ENCODE assay signal across 9 cellular contexts in the genomic region with DNA sequence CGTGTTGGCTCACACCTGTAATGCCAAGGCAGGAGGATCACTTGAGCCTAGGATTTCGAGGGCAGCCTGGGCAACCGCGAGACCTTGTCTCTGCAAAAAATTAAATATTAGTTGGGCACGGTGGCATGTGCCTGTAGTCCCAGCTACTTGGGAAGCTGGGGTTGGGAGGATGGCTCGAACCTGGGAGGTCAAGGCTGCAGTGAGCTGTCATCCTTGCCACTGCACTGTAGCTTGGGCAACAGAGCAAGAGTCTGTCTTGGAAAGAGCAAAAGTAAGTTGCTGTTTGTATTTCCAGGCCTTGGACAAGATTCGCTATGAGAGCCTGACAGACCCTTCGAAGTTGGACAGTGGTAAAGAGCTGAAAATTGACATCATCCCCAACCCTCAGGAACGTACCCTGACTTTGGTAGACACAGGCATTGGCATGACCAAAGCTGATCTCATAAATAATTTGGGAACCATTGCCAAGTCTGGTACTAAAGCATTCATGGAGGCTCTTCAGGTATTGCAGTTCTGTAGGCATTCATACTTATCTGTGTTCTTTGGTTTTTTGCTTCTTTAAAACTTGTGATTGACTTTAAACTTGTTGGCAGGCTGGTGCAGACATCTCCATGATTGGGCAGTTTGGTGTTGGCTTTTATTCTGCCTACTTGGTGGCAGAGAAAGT. TPM values are rescaled to one million over a fixed set of nuclear protein-coding genes. Genes with fewer than 3 reads are reported as not detected.
DNase-seq lines count a peak whose midpoint lies in the region; ATAC-seq, FAIRE-seq and TF ChIP-seq lines count a peak whose summit lies in the region.
"Had no signal": no experiment of that assay in that cellular context is flagged by ENCODE, and none has a peak within 500 bp of the region (broad histone marks: within the 10 kb centered on the region; RNA-seq: fewer than 3 reads in every experiment).

No MANE protein-coding gene starts in this region.

- CTCF ChIA-PET in H1 (lab: Charles Lee; ENCODE audit: partially characterized antibody) = interaction anchor here (0.7 to 8.1 kb wide), 3 partner anchors 6 to 1939 kb away, joined by 3 to 102 read pairs (median 43); a partner anchor contains a TSS

- H4K8ac ChIP-seq in H1 (ENCODE audit: extremely low read depth, insufficient read depth, low read length) = no peak overlapping the region

- peak overlapping the region in 1 of 2 experiments; percentile 84; a peak in 1 of 4 replicates for H3K4me3 ChIP-seq in DND-41 (ENCODE audit: low read depth in 1 of 2, low read length in 2 of 2)
- H3K4me3 ChIP-seq in OCI-LY3 (ENCODE audit: low read length) = peak overlapping the region; percentile 92
- peak overlapping the region; percentile 55 to 100 (median 98); a peak in 6 of 8 replicates for H3K4me3 ChIP-seq in H1 (ENCODE audit: extremely low read depth in 1 of 4, insufficient read depth in 2 of 4, low read depth in 3 of 4, low read length in 4 of 4)
- H3K4me3 ChIP-seq in pancreas = peak overlapping the region in 3 of 4 donors; percentile 62 to 89 (median 83)

- H4K20me1 ChIP-seq in DND-41 (ENCODE audit: insufficient read depth, low read length) (peaks cover 65% of the 10 kb centered on the region), OCI-LY3 (ENCODE audit: insufficient read depth, low read length) (peaks cover 65% of the 10 kb centered on the region), H1 (replicated peaks in 1 of 2; ENCODE audit: control insufficient read depth in 1 of 2, insufficient read depth in 2 of 2, low read length in 2 of 2) (peaks cover 37 to 40% of the 10 kb centered on the region in 2 experiments)

- peaks cover 67% of the 10 kb centered on the region for H3K36me3 ChIP-seq in DND-41 (ENCODE audit: insufficient read depth, low read length)
- H3K36me3 ChIP-seq in OCI-LY3 (replicated peaks; ENCODE audit: low read depth, low read length) = peaks cover 64% of the 10 kb centered on the region
- peaks cover 51 to 64% (median 59%) of the 10 kb centered on the region in 4 experiments for H3K36me3 ChIP-seq in H1 (ENCODE audit: control insufficient read depth in 2 of 4, insufficient read depth in 4 of 4, low read length in 3 of 4)
- peaks cover 11 to 54% (median 47%) of the 10 kb centered on the region in 3 donors for H3K36me3 ChIP-seq in pancreas

- FAIRE-seq in H1 (lab: Jason Lieb, UNC) = no peak
- FAIRE-seq in pancreas (lab: Jason Lieb, UNC) = no peak

- H3K14ac ChIP-seq in H1 (ENCODE audit: insufficient read length) = no peak overlapping the region

- H2BK12ac ChIP-seq in H1 (ENCODE audit: low read depth, low read length) = no peak overlapping the region

- H3K23ac ChIP-seq in H1 (ENCODE audit: insufficient read length) = no peak overlapping the region

- 92% methylated on average over 9 of the region's 9 CpGs; no CpG with 5 or more reads in 1 of the 2 experiments for WGBS in H1 (ENCODE audit: extremely low coverage in 1 of 2, insufficient coverage in 1 of 2, insufficient read length in 1 of 2, insufficient replicate concordance in 2 of 2, low coverage in 1 of 2, low lambda C conversion rate in 2 of 2, missing lambda C conversion rate in 1 of 2), 2 experiments
- WGBS in pancreas, 2 donors = 40 to 49% methylated on average over 9 of the region's 9 CpGs

- peaks cover 56% of the 10 kb centered on the region for H3K4me1 ChIP-seq in DND-41 (ENCODE audit: insufficient read depth, low read length)
- peaks cover 22% of the 10 kb centered on the region for H3K4me1 ChIP-seq in OCI-LY3 (ENCODE audit: low read length)
- H3K4me1 ChIP-seq in H1 (replicated peaks in 1 of 4; ENCODE audit: control insufficient read depth in 3 of 4, insufficient read depth in 4 of 4, low read length in 3 of 4) = peaks cover 7 to 18% (median 14%) of the 10 kb centered on the region in 4 experiments
- H3K4me1 ChIP-seq in pancreas = peaks cover 6 to 29% (median 17%) of the 10 kb centered on the region in 3 donors

- ATAC-seq in DND-41 (ENCODE audit: insufficient read depth, low read depth) = no peak
- no peak for ATAC-seq in pancreas
- ATAC-seq in GM19455 (IDR thresholded peaks at IDR 0.05; ENCODE audit: unreplicated experiment) = no peak

- H2BK20ac ChIP-seq in H1 (ENCODE audit: low read length) = no peak overlapping the region

- intact Hi-C loops in pancreas (cut with DNase I) = no loop called here

- H3K79me1 ChIP-seq in H1 (ENCODE audit: low read depth, low read length) = no peaks in the 10 kb centered on the region; the same call in 1 of the 2 replicates

- H3K79me2 ChIP-seq in DND-41 (ENCODE audit: insufficient read depth, low read length) (peaks cover 51% of the 10 kb centered on the region), OCI-LY3 (ENCODE audit: low read length) (peaks cover 74% of the 10 kb centered on the region), H1 (ENCODE audit: control insufficient read depth in 1 of 2, insufficient read depth in 2 of 2, low read length in 2 of 2) (peaks cover 27 to 52% of the 10 kb centered on the region in 2 experiments)

- no peak for TF ChIP-seq RAD21 in H1 (IDR thresholded peaks at IDR 0.05 in 1 of 2, conservative IDR thresholded peaks at IDR 0.05 in 1 of 2; ENCODE audit: low read depth in 2 of 2, low read length in 2 of 2)

- TF ChIP-seq POLR2A in H1 (IDR thresholded peaks at IDR 0.05; ENCODE audit: control extremely low read depth in 1 of 2, low read depth in 2 of 2, low read length in 2 of 2) = peak in 1 of 2 experiments; percentile 46; a peak in 1 of 3 replicates

- no peak overlapping the region for H2AK5ac ChIP-seq in H1 (ENCODE audit: low read depth, low read length)

- H3K27me3 ChIP-seq in DND-41 (ENCODE audit: insufficient read depth, low read length, poor library complexity) (no peaks in the 10 kb centered on the region), OCI-LY3 (ENCODE audit: low read depth, low read length) (no peaks in the 10 kb centered on the region), H1 (replicated peaks in 1 of 4; ENCODE audit: control insufficient read depth in 3 of 4, extremely low read depth in 1 of 4, insufficient read depth in 3 of 4, low read length in 3 of 4) (no peaks in the 10 kb centered on the region), pancreas (no peaks in the 10 kb centered on the region)

- no peak overlapping the region for H3K56ac ChIP-seq in H1 (replicated peaks; ENCODE audit: insufficient read length, low read depth, low read length)

- H2BK15ac ChIP-seq in H1 (ENCODE audit: low read length) = no peak overlapping the region

- no peak overlapping the region for H4K5ac ChIP-seq in H1 (ENCODE audit: insufficient read length, low read depth, low read length)

- 0 out of 2 replicates have a peak overlapping the region, but pooled peaks have one; percentile 44 for H2BK5ac ChIP-seq in H1 (ENCODE audit: low read depth, low read length)

- no peak overlapping the region for H3K4ac ChIP-seq in H1 (replicated peaks; ENCODE audit: insufficient read length, low read depth, low read length)

- H4K91ac ChIP-seq in H1 (replicated peaks; ENCODE audit: insufficient read length, low read length) = no peak overlapping the region

- H2AFZ ChIP-seq in DND-41 (ENCODE audit: low read depth, low read length) = no peak overlapping the region
- no peak overlapping the region for H2AFZ ChIP-seq in OCI-LY3 (ENCODE audit: low read depth, low read length)
- no peak overlapping the region for H2AFZ ChIP-seq in H1 (ENCODE audit: low read length)

- no peak overlapping the region for H3K18ac ChIP-seq in H1 (ENCODE audit: extremely low read depth, low read length)

- peak overlapping the region; percentile 92 for H3K4me2 ChIP-seq in DND-41 (ENCODE audit: insufficient read depth, low read length)
- peak overlapping the region; percentile 93 for H3K4me2 ChIP-seq in OCI-LY3 (ENCODE audit: low read length)
- H3K4me2 ChIP-seq in H1 (ENCODE audit: insufficient read depth in 1 of 2, low read depth in 2 of 2, low read length in 2 of 2) = peak overlapping the region; percentile 65 to 96

- no peaks in the 10 kb centered on the region for H3K9me3 ChIP-seq in DND-41 (ENCODE audit: insufficient read depth, low read length, severe bottlenecking)
- no peaks in the 10 kb centered on the region for H3K9me3 ChIP-seq in OCI-LY3 (ENCODE audit: insufficient read depth, low read length)
- no peaks in the 10 kb centered on the region for H3K9me3 ChIP-seq in H1 (ENCODE audit: insufficient read depth in 2 of 2, low read depth in 1 of 2, low read length in 1 of 2)
- no peaks in the 10 kb centered on the region for H3K9me3 ChIP-seq in pancreas

- DNase-seq in DND-41 = no peak
- DNase-seq in H1 (ENCODE audit: low read depth in 1 of 2, low spot score in 2 of 2) = no peak
- DNase-seq in pancreas = peak in 1 of 6 donors; percentile 24
- no peak for DNase-seq in HuH-7 (ENCODE audit: low spot score)
- no peak for DNase-seq in COR-L47 (lab: John Stamatoyannopoulos, UW)
- no peak for DNase-seq in NCI-H187 treated with DMSO at 0.1 percent for 48 hours (lab: John Stamatoyannopoulos, UW)

- no peak for TF ChIP-seq EP300 in H1 (IDR thresholded peaks at IDR 0.05; ENCODE audit: borderline replicate concordance in 1 of 2, low read depth in 2 of 2, low read length in 2 of 2)

- no peak overlapping the region for H2BK120ac ChIP-seq in H1 (replicated peaks; ENCODE audit: low read depth, low read length)

- POLR2A ChIA-PET in H1 (lab: Charles Lee; ENCODE audit: partially characterized antibody) = interaction anchor here (0.7 to 18.9 kb wide), 24 partner anchors 9 to 307 kb away, joined by 3 to 581 read pairs (median 4); a partner anchor contains a TSS

- peaks cover 12% of the 10 kb centered on the region for H3K23me2 ChIP-seq in H1 (ENCODE audit: low read depth, low read length)

- TF ChIP-seq CTCF in DND-41 (IDR thresholded peaks at IDR 0.05; ENCODE audit: borderline replicate concordance, extremely low read depth, low read length, poor library complexity, severe bottlenecking) (no peak), OCI-LY3 (IDR thresholded peaks at IDR 0.05; ENCODE audit: low read depth, low read length) (no peak), H1 (IDR thresholded peaks at IDR 0.05; ENCODE audit: control extremely low read depth in 1 of 3, insufficient read depth in 1 of 3, low read depth in 1 of 3, low read length in 3 of 3) (no peak), pancreas (IDR thresholded peaks at IDR 0.05) (no peak)

- H3K27ac ChIP-seq in DND-41 (ENCODE audit: low read length) = no peak overlapping the region
- H3K27ac ChIP-seq in OCI-LY3 (ENCODE audit: low read length) = peak overlapping the region; percentile 87
- no peak overlapping the region for H3K27ac ChIP-seq in H1 (ENCODE audit: low read depth, low read length)
- H3K27ac ChIP-seq in pancreas = peak overlapping the region in 2 of 4 donors; percentile 100

- H3K9ac ChIP-seq in DND-41 (ENCODE audit: low read depth, low read length) (peak overlapping the region; percentile 93), OCI-LY3 (ENCODE audit: low read length) (peak overlapping the region; percentile 99; the same call in 1 of the 2 replicates), H1 (replicated peaks in 1 of 4; ENCODE audit: extremely low read depth in 1 of 4, low read depth in 3 of 4, low read length in 3 of 4) (peak overlapping the region in 1 of 4 experiments; percentile 96; a peak in 4 of 7 replicates)

RNA-seq across cellular contexts. Expression of a gene that starts 2.3 kb away (rescaled TPM):
- total RNA-seq in H1 (2021; fragmentation: NEBNext Ultra II Directional; extraction: Animal tissue kit (Norgen Biotek cat#: 25700)) = 2,224 and 2,297 TPM in 2 replicates
- polyA plus RNA-seq in H1 (2011; rRNA removed) (1,244 and 1,564 TPM in 2 replicates), pancreas (100 to 1,000 TPM; 145 to 328 TPM)
- 1,987 TPM for polyA plus RNA-seq in H1 (2011; cell fraction: cytosol; rRNA removed)
- 1,165 TPM for polyA plus RNA-seq in H1 (2011; cell fraction: nucleus; rRNA removed)
- polyA plus RNA-seq in H1 (2012, experiment 1 of 2) = 2,191 to 2,644 TPM (median 2,404 TPM) in 4 replicates
- 384 TPM for polyA plus RNA-seq in H1 (2012, experiment 2 of 2)
- polyA plus RNA-seq in H1 (2013, experiment 1 of 2) = 1,706 TPM
- polyA plus RNA-seq in H1 (2013, experiment 2 of 2) = 1,654 TPM
- 1,724 and 1,899 TPM in 2 replicates for polyA minus RNA-seq in H1 (2011; rRNA and poly(A)+ RNA removed)
- polyA minus RNA-seq in H1 (2011; cell fraction: cytosol; rRNA and poly(A)+ RNA removed) = 850 TPM
- 610 TPM for polyA minus RNA-seq in H1 (2011; cell fraction: nucleus; rRNA and poly(A)+ RNA removed)
- 100 to 1,000 TPM; 370 to 577 (median 464) TPM for total RNA-seq in pancreas

RNA-seq across cellular contexts. Expression of a gene that starts 8.1 kb away (rescaled TPM):
- total RNA-seq in H1 (2021; fragmentation: NEBNext Ultra II Directional; extraction: Animal tissue kit (Norgen Biotek cat#: 25700)) = 29.5 and 32.3 TPM in 2 replicates
- polyA plus RNA-seq in H1 (2011; rRNA removed) (65.0 and 73.7 TPM in 2 replicates), pancreas (10 to 100 TPM; 10.8 to 23.6 TPM)
- 49.6 TPM for polyA plus RNA-seq in H1 (2011; cell fraction: cytosol; rRNA removed)
- 90.4 TPM for polyA plus RNA-seq in H1 (2011; cell fraction: nucleus; rRNA removed)
- 26.2 to 41.2 TPM (median 36.7 TPM) in 4 replicates for polyA plus RNA-seq in H1 (2012, experiment 1 of 2)
- 48.9 TPM for polyA plus RNA-seq in H1 (2012, experiment 2 of 2)
- polyA plus RNA-seq in H1 (2013, experiment 1 of 2) = 43.7 TPM
- polyA plus RNA-seq in H1 (2013, experiment 2 of 2) = 43.6 TPM
- 48.1 and 49.1 TPM in 2 replicates for polyA minus RNA-seq in H1 (2011; rRNA and poly(A)+ RNA removed)
- polyA minus RNA-seq in H1 (2011; cell fraction: cytosol; rRNA and poly(A)+ RNA removed) = 21.4 TPM
- polyA minus RNA-seq in H1 (2011; cell fraction: nucleus; rRNA and poly(A)+ RNA removed) = 25.3 TPM
- total RNA-seq in pancreas = 10 to 100 TPM; 15.9 to 30.4 (median 20.5) TPM

RNA-seq across cellular contexts. Expression of a gene that starts 16.1 kb away (rescaled TPM):
- 10.8 and 13.5 TPM in 2 replicates for total RNA-seq in H1 (2021; fragmentation: NEBNext Ultra II Directional; extraction: Animal tissue kit (Norgen Biotek cat#: 25700))
- polyA plus RNA-seq in H1 (2011; rRNA removed) (19.2 and 22.9 TPM in 2 replicates), pancreas (10 to 100 TPM; 10.1 to 12.1 TPM)
- polyA plus RNA-seq in H1 (2011; cell fraction: cytosol; rRNA removed) = 18.8 TPM
- polyA plus RNA-seq in H1 (2011; cell fraction: nucleus; rRNA removed) = 14.3 TPM
- polyA plus RNA-seq in H1 (2012, experiment 1 of 2) = 12.7 to 17.1 TPM (median 13.6 TPM) in 4 replicates
- 17.0 TPM for polyA plus RNA-seq in H1 (2012, experiment 2 of 2)
- 6.2 TPM for polyA plus RNA-seq in H1 (2013, experiment 1 of 2)
- polyA plus RNA-seq in H1 (2013, experiment 2 of 2) = 7.5 TPM
- 7.0 and 9.3 TPM in 2 replicates for polyA minus RNA-seq in H1 (2011; rRNA and poly(A)+ RNA removed)
- 7.8 TPM for polyA minus RNA-seq in H1 (2011; cell fraction: cytosol; rRNA and poly(A)+ RNA removed)
- 12.2 TPM for polyA minus RNA-seq in H1 (2011; cell fraction: nucleus; rRNA and poly(A)+ RNA removed)
- 10 to 100 TPM in 1 of 6 donors, 1 to 10 TPM in 5; 2.5 to 16.9 (median 5.5) TPM for total RNA-seq in pancreas

RNA-seq across cellular contexts. Expression of a gene that starts 21.0 kb away (rescaled TPM):
- 15.5 and 15.7 TPM in 2 replicates for total RNA-seq in H1 (2021; fragmentation: NEBNext Ultra II Directional; extraction: Animal tissue kit (Norgen Biotek cat#: 25700))
- polyA plus RNA-seq in H1 (2011; rRNA removed) = 8.0 and 11.6 TPM in 2 replicates
- 9.9 TPM for polyA plus RNA-seq in H1 (2011; cell fraction: cytosol; rRNA removed)
- 22.6 TPM for polyA plus RNA-seq in H1 (2011; cell fraction: nucleus; rRNA removed)
- polyA plus RNA-seq in H1 (2012, experiment 1 of 2) = 10.2 to 14.9 TPM (median 13.2 TPM) in 4 replicates
- 12.1 TPM for polyA plus RNA-seq in H1 (2012, experiment 2 of 2)
- 7.8 TPM for polyA plus RNA-seq in H1 (2013, experiment 1 of 2)
- 7.7 TPM for polyA plus RNA-seq in H1 (2013, experiment 2 of 2)
- 8.8 and 10.7 TPM in 2 replicates for polyA minus RNA-seq in H1 (2011; rRNA and poly(A)+ RNA removed)
- polyA minus RNA-seq in H1 (2011; cell fraction: cytosol; rRNA and poly(A)+ RNA removed) = 6.5 TPM
- 6.2 TPM for polyA minus RNA-seq in H1 (2011; cell fraction: nucleus; rRNA and poly(A)+ RNA removed)
- total RNA-seq in pancreas = under 1 TPM in 4 of 6 donors, not detected in 2; 0.06 to 0.12 (median 0.09) TPM
- under 1 TPM; 0.54 to 0.65 TPM for polyA plus RNA-seq in pancreas
- total RNA-seq: LHCN-M2 had no signal

RNA-seq across cellular contexts. Expression of a gene that starts 25.8 kb away (rescaled TPM):
- 187 and 196 TPM in 2 replicates for total RNA-seq in H1 (2021; fragmentation: NEBNext Ultra II Directional; extraction: Animal tissue kit (Norgen Biotek cat#: 25700))
- polyA plus RNA-seq in H1 (2011; rRNA removed) = 558 and 626 TPM in 2 replicates
- polyA plus RNA-seq in H1 (2011; cell fraction: cytosol; rRNA removed) = 409 TPM
- polyA plus RNA-seq in H1 (2011; cell fraction: nucleus; rRNA removed) = 636 TPM
- 210 to 268 TPM (median 256 TPM) in 4 replicates for polyA plus RNA-seq in H1 (2012, experiment 1 of 2)
- 267 TPM for polyA plus RNA-seq in H1 (2012, experiment 2 of 2)
- polyA plus RNA-seq in H1 (2013, experiment 1 of 2) = 396 TPM
- 418 TPM for polyA plus RNA-seq in H1 (2013, experiment 2 of 2)
- polyA minus RNA-seq in H1 (2011; rRNA and poly(A)+ RNA removed) = 456 and 664 TPM in 2 replicates
- 124 TPM for polyA minus RNA-seq in H1 (2011; cell fraction: cytosol; rRNA and poly(A)+ RNA removed)
- polyA minus RNA-seq in H1 (2011; cell fraction: nucleus; rRNA and poly(A)+ RNA removed) = 168 TPM
- 10 to 100 TPM; 24.8 to 72.7 (median 44.4) TPM for total RNA-seq in pancreas
- 10 to 100 TPM; 35.5 to 89.8 TPM for polyA plus RNA-seq in pancreas
